1 cellular context compared by ENCODE assay signal in genomic region chr1:84480658-84481057, GRCh38.
TF ChIP-seq lines count a peak whose summit lies in the region.

No MANE protein-coding gene starts in this region.

TF ChIP-seq in A549, 52 proteins besides CTCF, POLR2A, EP300 and RAD21 (continued from another document):
- TF ChIP-seq FOSL2 (IDR thresholded peaks at IDR 0.05) (no peak), FOSL2 (CRISPR knock-in tag; IDR thresholded peaks at IDR 0.05) (no peak), E2F6 (IDR thresholded peaks at IDR 0.05; ENCODE audit: borderline replicate concordance, low read depth) (no peak), PBX3 (IDR thresholded peaks at IDR 0.05) (no peak), CBX8 (IDR thresholded peaks at IDR 0.05) (no peak), KDM5A (IDR thresholded peaks at IDR 0.05) (no peak), HOXB13 (CRISPR knock-in tag; IDR thresholded peaks at IDR 0.05; ENCODE audit: low read depth) (no peak)
